In genomic region chr17:57605734-57606105, GRCh38 we compare ENCODE assay signal across 2 cellular contexts.
TF ChIP-seq lines count a peak whose summit lies in the region.

No MANE protein-coding gene starts in this region.

TF ChIP-seq in GM23338, 12 proteins besides CTCF, POLR2A, EP300 and RAD21 (continued from another document):
- TF ChIP-seq, protein P1, sequence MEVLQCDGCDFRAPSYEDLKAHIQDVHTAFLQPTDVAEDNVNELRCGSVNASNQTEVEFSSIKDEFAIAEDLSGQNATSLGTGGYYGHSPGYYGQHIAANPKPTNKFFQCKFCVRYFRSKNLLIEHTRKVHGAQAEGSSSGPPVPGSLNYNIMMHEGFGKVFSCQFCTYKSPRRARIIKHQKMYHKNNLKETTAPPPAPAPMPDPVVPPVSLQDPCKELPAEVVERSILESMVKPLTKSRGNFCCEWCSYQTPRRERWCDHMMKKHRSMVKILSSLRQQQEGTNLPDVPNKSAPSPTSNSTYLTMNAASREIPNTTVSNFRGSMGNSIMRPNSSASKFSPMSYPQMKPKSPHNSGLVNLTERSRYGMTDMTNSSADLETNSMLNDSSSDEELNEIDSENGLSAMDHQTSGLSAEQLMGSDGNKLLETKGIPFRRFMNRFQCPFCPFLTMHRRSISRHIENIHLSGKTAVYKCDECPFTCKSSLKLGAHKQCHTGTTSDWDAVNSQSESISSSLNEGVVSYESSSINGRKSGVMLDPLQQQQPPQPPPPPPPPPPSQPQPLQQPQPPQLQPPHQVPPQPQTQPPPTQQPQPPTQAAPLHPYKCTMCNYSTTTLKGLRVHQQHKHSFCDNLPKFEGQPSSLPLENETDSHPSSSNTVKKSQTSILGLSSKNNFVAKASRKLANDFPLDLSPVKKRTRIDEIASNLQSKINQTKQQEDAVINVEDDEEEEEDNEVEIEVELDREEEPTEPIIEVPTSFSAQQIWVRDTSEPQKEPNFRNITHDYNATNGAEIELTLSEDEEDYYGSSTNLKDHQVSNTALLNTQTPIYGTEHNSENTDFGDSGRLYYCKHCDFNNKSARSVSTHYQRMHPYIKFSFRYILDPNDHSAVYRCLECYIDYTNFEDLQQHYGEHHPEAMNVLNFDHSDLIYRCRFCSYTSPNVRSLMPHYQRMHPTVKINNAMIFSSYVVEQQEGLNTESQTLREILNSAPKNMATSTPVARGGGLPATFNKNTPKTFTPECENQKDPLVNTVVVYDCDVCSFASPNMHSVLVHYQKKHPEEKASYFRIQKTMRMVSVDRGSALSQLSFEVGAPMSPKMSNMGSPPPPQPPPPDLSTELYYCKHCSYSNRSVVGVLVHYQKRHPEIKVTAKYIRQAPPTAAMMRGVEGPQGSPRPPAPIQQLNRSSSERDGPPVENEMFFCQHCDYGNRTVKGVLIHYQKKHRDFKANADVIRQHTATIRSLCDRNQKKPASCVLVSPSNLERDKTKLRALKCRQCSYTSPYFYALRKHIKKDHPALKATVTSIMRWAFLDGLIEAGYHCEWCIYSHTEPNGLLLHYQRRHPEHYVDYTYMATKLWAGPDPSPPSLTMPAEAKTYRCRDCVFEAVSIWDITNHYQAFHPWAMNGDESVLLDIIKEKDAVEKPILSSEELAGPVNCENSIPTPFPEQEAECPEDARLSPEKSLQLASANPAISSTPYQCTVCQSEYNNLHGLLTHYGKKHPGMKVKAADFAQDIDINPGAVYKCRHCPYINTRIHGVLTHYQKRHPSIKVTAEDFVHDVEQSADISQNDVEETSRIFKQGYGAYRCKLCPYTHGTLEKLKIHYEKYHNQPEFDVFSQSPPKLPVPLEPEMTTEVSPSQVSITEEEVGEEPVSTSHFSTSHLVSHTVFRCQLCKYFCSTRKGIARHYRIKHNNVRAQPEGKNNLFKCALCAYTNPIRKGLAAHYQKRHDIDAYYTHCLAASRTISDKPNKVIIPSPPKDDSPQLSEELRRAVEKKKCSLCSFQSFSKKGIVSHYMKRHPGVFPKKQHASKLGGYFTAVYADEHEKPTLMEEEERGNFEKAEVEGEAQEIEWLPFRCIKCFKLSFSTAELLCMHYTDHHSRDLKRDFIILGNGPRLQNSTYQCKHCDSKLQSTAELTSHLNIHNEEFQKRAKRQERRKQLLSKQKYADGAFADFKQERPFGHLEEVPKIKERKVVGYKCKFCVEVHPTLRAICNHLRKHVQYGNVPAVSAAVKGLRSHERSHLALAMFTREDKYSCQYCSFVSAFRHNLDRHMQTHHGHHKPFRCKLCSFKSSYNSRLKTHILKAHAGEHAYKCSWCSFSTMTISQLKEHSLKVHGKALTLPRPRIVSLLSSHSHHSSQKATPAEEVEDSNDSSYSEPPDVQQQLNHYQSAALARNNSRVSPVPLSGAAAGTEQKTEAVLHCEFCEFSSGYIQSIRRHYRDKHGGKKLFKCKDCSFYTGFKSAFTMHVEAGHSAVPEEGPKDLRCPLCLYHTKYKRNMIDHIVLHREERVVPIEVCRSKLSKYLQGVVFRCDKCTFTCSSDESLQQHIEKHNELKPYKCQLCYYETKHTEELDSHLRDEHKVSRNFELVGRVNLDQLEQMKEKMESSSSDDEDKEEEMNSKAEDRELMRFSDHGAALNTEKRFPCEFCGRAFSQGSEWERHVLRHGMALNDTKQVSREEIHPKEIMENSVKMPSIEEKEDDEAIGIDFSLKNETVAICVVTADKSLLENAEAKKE (CRISPR knock-in tag; IDR thresholded peaks at IDR 0.05) = no peak
- TF ChIP-seq CREB1 (CRISPR knock-in tag; IDR thresholded peaks at IDR 0.05; ENCODE audit: low read depth) (no peak), EZH2 (IDR thresholded peaks at IDR 0.05; ENCODE audit: low read depth, unreplicated experiment) (no peak), REST (IDR thresholded peaks at IDR 0.05; ENCODE audit: unreplicated experiment) (no peak), ZNF114 (CRISPR knock-in tag; IDR thresholded peaks at IDR 0.05) (no peak), POLR2AphosphoS5 (IDR thresholded peaks at IDR 0.05; ENCODE audit: low read depth) (no peak), EZH2phosphoT487 (IDR thresholded peaks at IDR 0.05; ENCODE audit: unreplicated experiment) (no peak), NANOG (IDR thresholded peaks at IDR 0.05; ENCODE audit: borderline replicate concordance) (no peak), STAT1 (IDR thresholded peaks at IDR 0.05; ENCODE audit: unreplicated experiment) (no peak)

TF ChIP-seq in WTC11, 78 proteins besides CTCF, POLR2A, EP300 and RAD21 (continued from another document):
- TF ChIP-seq, protein P2, sequence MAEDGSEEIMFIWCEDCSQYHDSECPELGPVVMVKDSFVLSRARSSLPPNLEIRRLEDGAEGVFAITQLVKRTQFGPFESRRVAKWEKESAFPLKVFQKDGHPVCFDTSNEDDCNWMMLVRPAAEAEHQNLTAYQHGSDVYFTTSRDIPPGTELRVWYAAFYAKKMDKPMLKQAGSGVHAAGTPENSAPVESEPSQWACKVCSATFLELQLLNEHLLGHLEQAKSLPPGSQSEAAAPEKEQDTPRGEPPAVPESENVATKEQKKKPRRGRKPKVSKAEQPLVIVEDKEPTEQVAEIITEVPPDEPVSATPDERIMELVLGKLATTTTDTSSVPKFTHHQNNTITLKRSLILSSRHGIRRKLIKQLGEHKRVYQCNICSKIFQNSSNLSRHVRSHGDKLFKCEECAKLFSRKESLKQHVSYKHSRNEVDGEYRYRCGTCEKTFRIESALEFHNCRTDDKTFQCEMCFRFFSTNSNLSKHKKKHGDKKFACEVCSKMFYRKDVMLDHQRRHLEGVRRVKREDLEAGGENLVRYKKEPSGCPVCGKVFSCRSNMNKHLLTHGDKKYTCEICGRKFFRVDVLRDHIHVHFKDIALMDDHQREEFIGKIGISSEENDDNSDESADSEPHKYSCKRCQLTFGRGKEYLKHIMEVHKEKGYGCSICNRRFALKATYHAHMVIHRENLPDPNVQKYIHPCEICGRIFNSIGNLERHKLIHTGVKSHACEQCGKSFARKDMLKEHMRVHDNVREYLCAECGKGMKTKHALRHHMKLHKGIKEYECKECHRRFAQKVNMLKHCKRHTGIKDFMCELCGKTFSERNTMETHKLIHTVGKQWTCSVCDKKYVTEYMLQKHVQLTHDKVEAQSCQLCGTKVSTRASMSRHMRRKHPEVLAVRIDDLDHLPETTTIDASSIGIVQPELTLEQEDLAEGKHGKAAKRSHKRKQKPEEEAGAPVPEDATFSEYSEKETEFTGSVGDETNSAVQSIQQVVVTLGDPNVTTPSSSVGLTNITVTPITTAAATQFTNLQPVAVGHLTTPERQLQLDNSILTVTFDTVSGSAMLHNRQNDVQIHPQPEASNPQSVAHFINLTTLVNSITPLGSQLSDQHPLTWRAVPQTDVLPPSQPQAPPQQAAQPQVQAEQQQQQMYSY (CRISPR knock-in tag; IDR thresholded peaks at IDR 0.05) = no peak
- TF ChIP-seq ERG (CRISPR knock-in tag; IDR thresholded peaks at IDR 0.05) (no peak), IRF1 (CRISPR knock-in tag; IDR thresholded peaks at IDR 0.05) (no peak), ATF1 (CRISPR knock-in tag; IDR thresholded peaks at IDR 0.05) (no peak), FOXJ3 (CRISPR knock-in tag; IDR thresholded peaks at IDR 0.05; ENCODE audit: borderline replicate concordance) (no peak), ZNF512 (CRISPR knock-in tag; IDR thresholded peaks at IDR 0.05; ENCODE audit: borderline replicate concordance) (no peak), MXD4 (CRISPR knock-in tag; IDR thresholded peaks at IDR 0.05; ENCODE audit: borderline replicate concordance) (no peak), ARID4B (CRISPR knock-in tag; IDR thresholded peaks at IDR 0.05; ENCODE audit: borderline replicate concordance) (no peak), ZNF671 (CRISPR knock-in tag; IDR thresholded peaks at IDR 0.05) (no peak)
- TF ChIP-seq, protein P3, sequence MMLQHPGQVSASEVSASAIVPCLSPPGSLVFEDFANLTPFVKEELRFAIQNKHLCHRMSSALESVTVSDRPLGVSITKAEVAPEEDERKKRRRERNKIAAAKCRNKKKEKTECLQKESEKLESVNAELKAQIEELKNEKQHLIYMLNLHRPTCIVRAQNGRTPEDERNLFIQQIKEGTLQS (CRISPR knock-in tag; conservative IDR thresholded peaks at IDR 0.05) = no peak
- TF ChIP-seq, protein P4, sequence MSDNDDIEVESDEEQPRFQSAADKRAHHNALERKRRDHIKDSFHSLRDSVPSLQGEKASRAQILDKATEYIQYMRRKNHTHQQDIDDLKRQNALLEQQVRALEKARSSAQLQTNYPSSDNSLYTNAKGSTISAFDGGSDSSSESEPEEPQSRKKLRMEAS (CRISPR knock-in tag; IDR thresholded peaks at IDR 0.05) = no peak
